ENCODE assay signal across 19 cellular contexts in genomic region chr19:56245764-56246163, GRCh38. TPM values are rescaled to one million over a fixed set of nuclear protein-coding genes. Genes with fewer than 3 reads are reported as not detected.
"Had no signal": no experiment of that assay in that cellular context is flagged by ENCODE, and none has a peak within 500 bp of the region (broad histone marks: within the 10 kb centered on the region; RNA-seq: fewer than 3 reads in every experiment).

No MANE protein-coding gene starts in this region.

RNA-seq across cellular contexts. Expression of gene EDDM13, which starts 26.8 kb away (rescaled TPM):
- total RNA-seq: left colon; left lung; liver; mucosa of gallbladder; naive thymus-derived CD8-positive, alpha-beta T cell; osteoblast; pancreas; sigmoid colon; spleen; thoracic aorta had no signal
- polyA plus RNA-seq: psoas muscle had no signal

RNA-seq across cellular contexts. Expression of gene ZSCAN5C, which starts 43.7 kb away (rescaled TPM):
- total RNA-seq: kidney; left colon; left lung; liver; lower lobe of right lung; mammary epithelial cell; mucosa of gallbladder; naive thymus-derived CD8-positive, alpha-beta T cell; osteoblast; pancreas; psoas muscle; sigmoid colon; spleen; subcutaneous adipose tissue; suprapubic skin; thoracic aorta; upper lobe of right lung had no signal
- polyA plus RNA-seq: immature natural killer cell; liver; mammary epithelial cell; naive thymus-derived CD8-positive, alpha-beta T cell; pancreas; psoas muscle; sigmoid colon; small intestine; spleen had no signal

RNA-seq across cellular contexts. Expression of gene ZSCAN5B, which starts 48.2 kb away (rescaled TPM):
- total RNA-seq: kidney; left colon; left lung; lower lobe of right lung; mammary epithelial cell; mucosa of gallbladder; naive thymus-derived CD8-positive, alpha-beta T cell; pancreas; psoas muscle; sigmoid colon; spleen; subcutaneous adipose tissue; suprapubic skin; thoracic aorta had no signal
- polyA plus RNA-seq: immature natural killer cell; liver; mammary epithelial cell; naive thymus-derived CD8-positive, alpha-beta T cell; small intestine had no signal
